Comparison of ENCODE assay signal across 16 cellular contexts in genomic region chr10:77501846-77502251, GRCh38.
DNase-seq lines count a peak whose midpoint lies in the region; ATAC-seq and TF ChIP-seq lines count a peak whose summit lies in the region.
"Had no signal": no experiment of that assay in that cellular context is flagged by ENCODE, and none has a peak within 500 bp of the region (broad histone marks: within the 10 kb centered on the region; RNA-seq: fewer than 3 reads in every experiment).

No MANE protein-coding gene starts in this region.

- H3K27me3 Mint-ChIP-seq in activated T-cell treated with anti-CD3 and anti-CD28 coated beads, Interleukin-2, amount 50 U/mL, for 72 hours (ENCODE audit: low read depth): peaks cover 26% of the 10 kb centered on the region

- ATAC-seq in activated T-cell treated with anti-CD3 and anti-CD28 coated beads, Interleukin-2, amount 50 U/mL, for 72 hours (replicated peaks in 1 of 2): peak; percentile 64
- ATAC-seq in HG03097 (IDR thresholded peaks at IDR 0.05; ENCODE audit: low FRiP score, unreplicated experiment): no peak
- ATAC-seq in heart right ventricle: no peak

- intact Hi-C loops in heart right ventricle (cut with DNase I): no loop called here

- H3K36me3 ChIP-seq in heart right ventricle: no peaks in the 10 kb centered on the region
- H3K36me3 ChIP-seq: lower lobe of right lung, neutrophil, thyroid gland had no signal

- WGBS in heart right ventricle, 2 donors: 47 to 68% methylated on average over 4 of the region's 4 CpGs

- no peaks in the 10 kb centered on the region for H3K9me3 Mint-ChIP-seq in activated T-cell treated with anti-CD3 and anti-CD28 coated beads, Interleukin-2, amount 50 U/mL, for 72 hours
- H3K9me3 Mint-ChIP-seq: activated T-cell treated with anti-CD3 and anti-CD28 coated beads, Interleukin-2, amount 50 U/mL, for 4 hours had no signal

- H3K4me3 ChIP-seq in heart right ventricle: no peak overlapping the region
- H3K4me3 ChIP-seq: lower lobe of right lung, thyroid gland had no signal

- peak overlapping the region; percentile 6 to 33 for H3K4me3 Mint-ChIP-seq in activated T-cell treated with anti-CD3 and anti-CD28 coated beads, Interleukin-2, amount 50 U/mL, for 72 hours
- H3K4me3 Mint-ChIP-seq: activated T-cell treated with anti-CD3 and anti-CD28 coated beads, Interleukin-2, amount 50 U/mL, for 4 hours had no signal

- H3K27me3 ChIP-seq in heart right ventricle: peaks cover 0 to 17% (median 4%) of the 10 kb centered on the region in 7 donors
- H3K27me3 ChIP-seq: thyroid gland had no signal

- H3K27ac Mint-ChIP-seq in activated T-cell treated with anti-CD3 and anti-CD28 coated beads, Interleukin-2, amount 50 U/mL, for 72 hours: no peak overlapping the region

- H3K36me3 Mint-ChIP-seq in activated T-cell treated with anti-CD3 and anti-CD28 coated beads, Interleukin-2, amount 50 U/mL, for 72 hours (ENCODE audit: insufficient read depth in 2 of 2): no peaks in the 10 kb centered on the region

- H3K4me1 Mint-ChIP-seq in activated T-cell treated with anti-CD3 and anti-CD28 coated beads, Interleukin-2, amount 50 U/mL, for 72 hours (ENCODE audit: low read depth): peaks cover 22% of the 10 kb centered on the region

- H3K9me3 ChIP-seq in heart right ventricle: no peaks in the 10 kb centered on the region
- H3K9me3 ChIP-seq: lower lobe of right lung, neutrophil, thyroid gland had no signal

- peaks cover 0 to 6% (median 0%) of the 10 kb centered on the region in 9 donors for H3K4me1 ChIP-seq in heart right ventricle
- H3K4me1 ChIP-seq: thyroid gland had no signal

- TF ChIP-seq CTCF in heart right ventricle (IDR thresholded peaks at IDR 0.05): no peak

- H3K27ac ChIP-seq in angular gyrus (ENCODE audit: low read depth, low read length) (peak overlapping the region; percentile 27), heart right ventricle (no peak overlapping the region)
- H3K27ac ChIP-seq: lower lobe of right lung, neutrophil, thyroid gland had no signal

- peak in 1 of 2 donors; percentile 4 for DNase-seq in activated T-cell treated with anti-CD3 and anti-CD28 coated beads, Interleukin-2, amount 50 U/mL, for 72 hours
- DNase-seq in activated T-cell treated with anti-CD3 and anti-CD28 coated beads for 4 hours (no peak), kidney tubule cell (ENCODE audit: low spot score) (peak; percentile 80), amygdala (lab: John Stamatoyannopoulos, UW) (no peak), heart right ventricle (no peak)
- no peak for DNase-seq in activated CD8-positive, alpha-beta memory T cell treated with anti-CD3 and anti-CD28 coated beads, Interleukin-2, amount 50 U/mL, for 48 hours
- DNase-seq: activated T-cell treated with anti-CD3 and anti-CD28 coated beads, Interleukin-2, amount 50 U/mL, for 4 hours; DMS 273 treated with DMSO at 0.1 percent for 48 hours; effector CD8-positive, alpha-beta T cell; lower lobe of right lung; NCI-H2107; small intestine; thyroid gland had no signal

Comparison
In these comparisons a context has a peak if more than half of its experiments do, and no peak if none do; other contexts are left out.
1. ATAC-seq: peak in activated T-cell treated with anti-CD3 and anti-CD28 coated beads, Interleukin-2, amount 50 U/mL, for 72 hours (2 of 2); none in HG03097 (single experiment) and heart right ventricle (0 of 8).